Comparison of ENCODE assay signal across 9 cellular contexts in the genomic region with DNA sequence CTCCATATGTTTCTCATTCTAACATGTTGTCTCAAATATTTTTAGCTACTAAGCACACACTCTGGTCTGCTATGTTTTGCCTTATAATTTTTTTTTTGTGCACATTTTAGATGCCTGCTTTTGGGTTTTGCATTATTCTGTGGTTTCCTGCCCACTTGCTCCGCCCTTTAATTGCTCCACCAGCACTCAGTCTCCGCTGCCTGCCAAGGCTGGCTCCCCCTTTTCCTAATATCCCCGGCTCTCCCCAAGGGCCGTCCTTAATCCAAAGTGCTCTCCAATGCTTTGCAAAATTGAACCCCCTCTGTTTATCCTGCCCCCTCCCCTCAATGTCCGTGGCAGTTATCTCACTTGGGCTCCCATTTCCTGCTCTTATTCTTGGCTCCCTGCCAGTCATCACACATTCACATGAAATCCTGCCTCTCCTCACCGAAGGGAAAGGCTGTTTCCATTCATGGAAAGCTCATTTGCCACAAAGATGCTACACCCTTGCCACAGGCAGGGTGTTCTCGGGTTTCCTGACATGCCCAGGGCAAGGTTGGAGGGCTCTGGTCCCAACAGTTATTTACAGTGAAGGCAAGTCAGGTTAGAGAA.
A peak's percentile ranks its signal among the peaks of the same experiment; 100 is the strongest.
DNase-seq lines count a peak whose midpoint lies in the region; ATAC-seq and TF ChIP-seq lines count a peak whose summit lies in the region.
"Had no signal": no experiment of that assay in that cellular context is flagged by ENCODE, and none has a peak within 500 bp of the region (broad histone marks: within the 10 kb centered on the region; RNA-seq: fewer than 3 reads in every experiment).

No MANE protein-coding gene starts in this region.

- ATAC-seq in GM18867 (IDR thresholded peaks at IDR 0.05; ENCODE audit: unreplicated experiment) (no peak), GM21367 (IDR thresholded peaks at IDR 0.05; ENCODE audit: unreplicated experiment) (no peak)
- ATAC-seq in activated CD4-positive, CD25-positive, alpha-beta regulatory T cell treated with anti-CD3 and anti-CD28 coated beads, Interleukin-2, amount 50 U/mL, for 24 hours, result no peak

- no peaks in the 10 kb centered on the region for H3K36me3 ChIP-seq in ascending aorta

- peaks cover 0 to 23% of the 10 kb centered on the region in 2 donors for H3K4me1 ChIP-seq in ascending aorta

- no peak for TF ChIP-seq CTCF in ascending aorta (IDR thresholded peaks at IDR 0.05)

- H3K4me3 ChIP-seq in ascending aorta, result peak overlapping the region in 1 of 2 donors; percentile 26

- peak overlapping the region; percentile 59 to 63 for H3K27ac ChIP-seq in ascending aorta
- H3K27ac ChIP-seq: HL-60 had no signal

- peak; percentile 79 for DNase-seq in DMS79 (lab: John Stamatoyannopoulos, UW)
- peak; percentile 87 to 92 for DNase-seq in NCI-H187 (lab: John Stamatoyannopoulos, UW)
- DNase-seq in ascending aorta (ENCODE audit: low spot score in 2 of 2), result peak in 1 of 2 donors; percentile 72
- DNase-seq in medulla oblongata (ENCODE audit: extremely low spot score), result peak; percentile 19
- no peak for DNase-seq in activated CD8-positive, alpha-beta memory T cell treated with anti-CD3 and anti-CD28 coated beads for 24 hours

- intact Hi-C loops in ascending aorta (cut with DNase I), result no loop called here

- H3K9me3 ChIP-seq in ascending aorta, result no peaks in the 10 kb centered on the region

- no peaks in the 10 kb centered on the region for H3K27me3 ChIP-seq in ascending aorta
